Comparison of ENCODE assay signal across 26 cellular contexts in the genomic region with DNA sequence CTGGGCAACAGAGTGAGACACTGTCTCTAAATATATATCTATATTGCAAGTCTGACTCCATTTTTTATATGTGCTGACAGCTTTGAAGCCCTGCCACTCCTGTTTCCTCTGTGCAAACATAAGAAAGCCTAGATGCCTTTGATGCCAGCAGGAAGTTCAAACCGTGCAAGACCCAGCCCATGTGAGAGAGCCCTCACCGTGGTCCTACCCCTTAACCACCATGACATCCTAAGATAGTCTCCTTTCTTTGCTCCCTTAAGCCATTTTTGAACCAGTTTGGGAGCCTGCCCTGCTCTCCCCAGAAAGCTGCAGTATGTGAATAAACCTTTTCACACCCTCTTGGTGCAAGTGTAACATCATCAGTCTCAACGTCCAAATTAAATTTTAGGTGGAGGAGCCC. TPM values are rescaled to one million over a fixed set of nuclear protein-coding genes. Genes with fewer than 3 reads are reported as not detected.
DNase-seq lines count a peak whose midpoint lies in the region; ATAC-seq, FAIRE-seq and TF ChIP-seq lines count a peak whose summit lies in the region.
"Had no signal": no experiment of that assay in that cellular context is flagged by ENCODE, and none has a peak within 500 bp of the region (broad histone marks: within the 10 kb centered on the region; RNA-seq: fewer than 3 reads in every experiment).

No MANE protein-coding gene starts in this region.

- H3K4me1 Mint-ChIP-seq in activated CD8-positive, alpha-beta memory T cell treated with anti-CD3 and anti-CD28 coated beads, Interleukin-2, amount 10 ng/mL, durations not matched to agents 7 days and 5 days, result peaks cover 14% of the 10 kb centered on the region
- H3K4me1 Mint-ChIP-seq in activated CD4-positive, alpha-beta memory T cell treated with anti-CD3 and anti-CD28 coated beads for 36 hours (ENCODE audit: low read depth), result peaks cover 17% of the 10 kb centered on the region

- H3K4me3 Mint-ChIP-seq in activated CD8-positive, alpha-beta memory T cell treated with anti-CD3 and anti-CD28 coated beads, Interleukin-2, amount 10 ng/mL, durations not matched to agents 7 days and 5 days, result no peak overlapping the region
- no peak overlapping the region for H3K4me3 Mint-ChIP-seq in activated CD4-positive, alpha-beta memory T cell treated with anti-CD3 and anti-CD28 coated beads for 36 hours
- H3K4me3 Mint-ChIP-seq: CD14-positive monocyte; central memory CD8-positive, alpha-beta T cell; memory B cell had no signal

- no peaks in the 10 kb centered on the region for H3K36me3 ChIP-seq in BLaER1 treated with 17β-estradiol and CSF1 and Interleukin-3, amounts not matched to agents 10 nM and 100 nM
- H3K36me3 ChIP-seq: ascending aorta, heart right ventricle, MG63, suprapubic skin had no signal

- no peak for TF ChIP-seq POLR2A in GM12891 (IDR thresholded peaks at IDR 0.05; ENCODE audit: low read depth, low read length)

- H3K4me3 ChIP-seq in BLaER1 treated with 17β-estradiol and CSF1 and Interleukin-3, amounts not matched to agents 10 nM and 100 nM, result no peak overlapping the region
- H3K4me3 ChIP-seq: ascending aorta, heart right ventricle, MG63, skin epidermis, suprapubic skin had no signal

- H3K27ac Mint-ChIP-seq in activated CD8-positive, alpha-beta memory T cell treated with anti-CD3 and anti-CD28 coated beads, Interleukin-2, amount 10 ng/mL, durations not matched to agents 7 days and 5 days, result no peak overlapping the region
- no peak overlapping the region for H3K27ac Mint-ChIP-seq in activated CD4-positive, alpha-beta memory T cell treated with anti-CD3 and anti-CD28 coated beads for 36 hours
- H3K27ac Mint-ChIP-seq: CD14-positive monocyte, memory B cell had no signal

- POLR2A ChIA-PET in activated CD4-positive, alpha-beta memory T cell treated with anti-CD3 and anti-CD28 coated beads for 36 hours (lab: Charles Lee), result no interaction called here

- H3K36me3 Mint-ChIP-seq in activated CD8-positive, alpha-beta memory T cell treated with anti-CD3 and anti-CD28 coated beads, Interleukin-2, amount 10 ng/mL, durations not matched to agents 7 days and 5 days, result peaks cover 3% of the 10 kb centered on the region
- peaks cover 3% of the 10 kb centered on the region for H3K36me3 Mint-ChIP-seq in activated CD4-positive, alpha-beta memory T cell treated with anti-CD3 and anti-CD28 coated beads for 36 hours
- H3K36me3 Mint-ChIP-seq: CD14-positive monocyte, memory B cell had no signal

- peak; percentile 26 for FAIRE-seq in GM12891 (lab: Jason Lieb, UNC)
- FAIRE-seq: urothelium cell line had no signal

- H3K9me3 ChIP-seq in BLaER1 treated with 17β-estradiol and CSF1 and Interleukin-3, amounts not matched to agents 10 nM and 100 nM (replicated peaks in 1 of 11), result no peaks in the 10 kb centered on the region
- H3K9me3 ChIP-seq: ascending aorta, heart right ventricle, MG63, suprapubic skin had no signal

- no peak overlapping the region for H3K9ac ChIP-seq in BLaER1 treated with 17β-estradiol and CSF1 and Interleukin-3, amounts not matched to agents 10 nM and 100 nM

- DNase-seq in activated CD8-positive, alpha-beta memory T cell treated with anti-CD3 and anti-CD28 coated beads, Interleukin-2, amount 10 ng/mL, durations not matched to agents 7 days and 5 days, result peak; percentile 61
- DNase-seq in activated CD8-positive, alpha-beta memory T cell treated with anti-CD3 and anti-CD28 coated beads for 24 hours, result no peak
- DNase-seq in GM12891 (ENCODE audit: insufficient read length, low spot score), result no peak
- DNase-seq in activated CD4-positive, alpha-beta memory T cell treated with anti-CD3 and anti-CD28 coated beads for 36 hours, result peak; percentile 44
- no peak for DNase-seq in NCI-H2081 treated with DMSO at 0.1 percent for 48 hours (lab: John Stamatoyannopoulos, UW)
- no peak for DNase-seq in amygdala (lab: John Stamatoyannopoulos, UW)
- DNase-seq: ACHN; H7; heart right ventricle; IMR-90; left colon; MG63; NCI-H1436; NCI-H748 treated with DMSO at 0.1 percent for 48 hours; OCI-M1; stimulated activated CD4-positive, alpha-beta T cell treated with anti-CD3 and anti-CD28 coated beads, Interleukin-1b, Interleukin-23, amount 100 ng/mL, for 48 hours had no signal

- ATAC-seq in activated CD8-positive, alpha-beta memory T cell treated with anti-CD3 and anti-CD28 coated beads, Interleukin-2, amount 10 ng/mL, durations not matched to agents 7 days and 5 days, result no peak
- no peak for ATAC-seq in GM18502 (IDR thresholded peaks at IDR 0.05; ENCODE audit: poor library complexity, unreplicated experiment)
- ATAC-seq: heart right ventricle, left colon, Right ventricle myocardium inferior had no signal

- CTCF ChIA-PET in activated CD8-positive, alpha-beta memory T cell treated with anti-CD3 and anti-CD28 coated beads, Interleukin-2, amount 10 ng/mL, durations not matched to agents 7 days and 5 days (lab: Charles Lee), result interaction anchor here (0.6 to 23.6 kb wide), 4 partner anchors 10 to 106 kb away, joined by 4 to 483 read pairs (median 22); no protein-coding TSS in a partner anchor
- CTCF ChIA-PET in activated CD4-positive, alpha-beta memory T cell treated with anti-CD3 and anti-CD28 coated beads for 36 hours (lab: Charles Lee), result interaction anchor here (0.7 to 12.1 kb wide), 4 partner anchors 11 to 662 kb away, joined by 3 to 212 read pairs (median 88); no protein-coding TSS in a partner anchor

- no peaks in the 10 kb centered on the region for H3K9me3 Mint-ChIP-seq in activated CD8-positive, alpha-beta memory T cell treated with anti-CD3 and anti-CD28 coated beads, Interleukin-2, amount 10 ng/mL, durations not matched to agents 7 days and 5 days (ENCODE audit: low read depth)
- H3K9me3 Mint-ChIP-seq in activated CD4-positive, alpha-beta memory T cell treated with anti-CD3 and anti-CD28 coated beads for 36 hours, result no peaks in the 10 kb centered on the region
- H3K9me3 Mint-ChIP-seq: central memory CD8-positive, alpha-beta T cell; memory B cell had no signal

- H3K27ac ChIP-seq in BLaER1 treated with 17β-estradiol and CSF1 and Interleukin-3, amounts not matched to agents 10 nM and 100 nM, result no peak overlapping the region
- H3K27ac ChIP-seq: ascending aorta, heart right ventricle, suprapubic skin had no signal

- no peaks in the 10 kb centered on the region for H3K27me3 Mint-ChIP-seq in activated CD8-positive, alpha-beta memory T cell treated with anti-CD3 and anti-CD28 coated beads, Interleukin-2, amount 10 ng/mL, durations not matched to agents 7 days and 5 days
- H3K27me3 Mint-ChIP-seq in activated CD4-positive, alpha-beta memory T cell treated with anti-CD3 and anti-CD28 coated beads for 36 hours, result no peaks in the 10 kb centered on the region
- H3K27me3 Mint-ChIP-seq: central memory CD8-positive, alpha-beta T cell; memory B cell had no signal

- H3K27me3 ChIP-seq in BLaER1 treated with 17β-estradiol and CSF1 and Interleukin-3, amounts not matched to agents 10 nM and 100 nM, result peaks cover 0 to 4% (median 0%) of the 10 kb centered on the region in 11 experiments; a peak in 1 of 22 replicates
- H3K27me3 ChIP-seq: ascending aorta, MG63, suprapubic skin had no signal

- peak overlapping the region in 9 of 11 experiments; percentile 1 to 59 (median 42); a peak in 16 of 22 replicates for H3K4me2 ChIP-seq in BLaER1 treated with 17β-estradiol and CSF1 and Interleukin-3, amounts not matched to agents 10 nM and 100 nM

- peaks cover 34 to 55% (median 42%) of the 10 kb centered on the region in 10 experiments for H3K4me1 ChIP-seq in BLaER1 treated with 17β-estradiol and CSF1 and Interleukin-3, amounts not matched to agents 10 nM and 100 nM
- H3K4me1 ChIP-seq: ascending aorta had no signal

- intact Hi-C loops in activated CD4-positive, alpha-beta memory T cell treated with anti-CD3 and anti-CD28 coated beads for 36 hours (cut with micrococcal nuclease), result loop anchor here (10.0 kb wide), 1 partner anchor 380 kb away; no protein-coding TSS in a partner anchor

- H4K20me1 ChIP-seq in BLaER1 treated with 17β-estradiol and CSF1 and Interleukin-3, amounts not matched to agents 10 nM and 100 nM, result 0 out of 22 replicates have a peak, but pooled peaks cover 0 to 6% (median 0%) of the 10 kb centered on the region in 11 experiments

TF ChIP-seq in GM12891, 5 proteins besides CTCF, POLR2A, EP300 and RAD21:
- TF ChIP-seq POLR2AphosphoS5 (IDR thresholded peaks at IDR 0.05; ENCODE audit: low read depth, low read length), result no peak
- no peak for TF ChIP-seq SPI1 (IDR thresholded peaks at IDR 0.05; ENCODE audit: low read depth, low read length)
- TF ChIP-seq TAF1 (IDR thresholded peaks at IDR 0.05; ENCODE audit: low read depth, low read length), result no peak
- TF ChIP-seq PAX5 (IDR thresholded peaks at IDR 0.05; ENCODE audit: insufficient read depth, low read length, severe bottlenecking), result no peak
- no peak for TF ChIP-seq POU2F2 (IDR thresholded peaks at IDR 0.05; ENCODE audit: low read depth, low read length)
TF ChIP-seq in GM12891: peak in this region for 0.

RNA-seq across cellular contexts. Expression of a gene that starts 3.7 kb away (rescaled TPM):
- 10 to 100 TPM in 1 of 2 experiments, 1 to 10 TPM in 1; 8.6 to 14.3 TPM for total RNA-seq in activated CD8-positive, alpha-beta memory T cell treated with anti-CD3 and anti-CD28 coated beads, Interleukin-2, amount 10 ng/mL, durations not matched to agents 7 days and 5 days
- 1.7 TPM for polyA plus RNA-seq in GM12891 (2012; ENCODE audit: low read depth, missing spikeins)
- 1 to 10 TPM; 8.2 to 8.7 TPM for total RNA-seq in activated CD4-positive, alpha-beta memory T cell treated with anti-CD3 and anti-CD28 coated beads for 36 hours

Comparison
In these comparisons a context has a peak if more than half of its experiments do, and no peak if none do; other contexts are left out.
1. DNase-seq: peak in activated CD8-positive, alpha-beta memory T cell treated with anti-CD3 and anti-CD28 coated beads, Interleukin-2, amount 10 ng/mL, durations not matched to agents 7 days and 5 days (single experiment) and activated CD4-positive, alpha-beta memory T cell treated with anti-CD3 and anti-CD28 coated beads for 36 hours (single experiment); none in activated CD8-positive, alpha-beta memory T cell treated with anti-CD3 and anti-CD28 coated beads for 24 hours (single experiment), GM12891 (single experiment), NCI-H2081 treated with DMSO at 0.1 percent for 48 hours (single experiment) and amygdala (0 of 56).